In the genomic region with DNA sequence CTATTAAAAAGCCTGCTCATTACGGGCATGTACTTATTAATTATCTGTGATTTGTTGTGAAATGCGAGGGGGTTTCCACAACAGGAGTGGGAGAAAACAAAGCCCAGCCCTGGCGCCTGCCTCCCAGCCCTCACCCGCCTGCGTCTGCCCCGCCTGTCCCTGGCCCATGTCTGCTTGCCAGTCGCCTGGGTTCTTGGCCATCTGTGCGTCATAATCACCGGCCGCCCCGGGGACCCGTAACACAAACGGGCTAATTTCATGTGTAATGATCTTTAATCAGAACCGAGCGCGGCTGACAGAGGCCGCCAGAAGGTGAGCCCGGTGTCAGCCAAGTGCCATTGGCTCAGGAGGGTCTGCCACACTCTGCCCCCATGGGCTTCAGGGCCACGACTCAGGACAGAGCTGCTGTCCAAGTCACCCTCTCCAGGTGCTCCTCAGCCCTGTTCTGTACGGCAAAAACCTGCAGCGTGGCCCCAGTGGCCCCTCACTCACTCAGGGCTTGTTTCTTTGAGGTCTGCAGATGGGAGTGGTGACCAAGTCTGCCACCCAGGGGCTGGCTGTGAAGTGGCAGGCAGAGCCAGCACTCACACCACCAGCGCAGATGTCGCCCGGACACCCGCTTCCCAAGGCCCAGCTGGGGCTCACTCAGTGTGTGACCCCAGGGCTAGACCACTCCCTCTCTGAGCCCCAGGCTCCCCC, we compare ENCODE assay signal across 8 cellular contexts. TPM values are rescaled to one million over a fixed set of nuclear protein-coding genes. Genes with fewer than 3 reads are reported as not detected.
DNase-seq lines count a peak whose midpoint lies in the region; ATAC-seq and TF ChIP-seq lines count a peak whose summit lies in the region.

No MANE protein-coding gene starts in this region.

- no peaks in the 10 kb centered on the region for H3K36me3 ChIP-seq in Caco-2 (ENCODE audit: control insufficient read depth, insufficient read depth, low read length)

- peak in 1 of 2 experiments; percentile 45 for DNase-seq in Caco-2
- peak; percentile 56 for DNase-seq in HEK293T (ENCODE audit: extremely low spot score)
- peak; percentile 66 for DNase-seq in WTC11 (ENCODE audit: low spot score)
- peak; percentile 17 to 18 for DNase-seq in lung microvascular endothelial cell (ENCODE audit: low read depth in 2 of 2)
- DNase-seq in DMS114 treated with DMSO at 0.1 percent for 48 hours (lab: John Stamatoyannopoulos, UW; ENCODE audit: unreplicated experiment), result no peak
- no peak for DNase-seq in activated gamma-delta T cell treated with Interleukin-2 at 50 U/mL for 16 hours
- no peak for DNase-seq in GDM1 (lab: John Stamatoyannopoulos, UW)

- intact Hi-C loops in Caco-2 (cut with micrococcal nuclease; ENCODE audit: unreplicated experiment), result no loop called here

- H3K36me3 Mint-ChIP-seq in Caco-2 (ENCODE audit: insufficient read depth, unreplicated experiment), result no peaks in the 10 kb centered on the region
- H3K36me3 Mint-ChIP-seq in WTC11, result no peaks in the 10 kb centered on the region

- H3K27ac Mint-ChIP-seq in Caco-2 (ENCODE audit: unreplicated experiment), result no peak overlapping the region
- no peak overlapping the region for H3K27ac Mint-ChIP-seq in WTC11

- no peaks in the 10 kb centered on the region for H3K9me3 Mint-ChIP-seq in Caco-2 (ENCODE audit: unreplicated experiment)
- no peaks in the 10 kb centered on the region for H3K9me3 Mint-ChIP-seq in WTC11

- H3K27me3 ChIP-seq in Caco-2 (replicated peaks; ENCODE audit: control insufficient read depth, insufficient read depth, low read length), result no peaks in the 10 kb centered on the region

- H3K27me3 Mint-ChIP-seq in Caco-2 (ENCODE audit: insufficient read depth, unreplicated experiment) (peaks cover 2% of the 10 kb centered on the region), WTC11 (ENCODE audit: low read depth) (no peaks in the 10 kb centered on the region)

- no TSS peak for BruUV-seq in Caco-2 (replicated peaks; lab: Mats Ljungman, UMichigan)

- no peaks in the 10 kb centered on the region for H3K4me1 ChIP-seq in Caco-2

- TF ChIP-seq CTCF in Caco-2 (IDR thresholded peaks at IDR 0.05; ENCODE audit: insufficient read depth in 1 of 2, low read depth in 1 of 2, low read length in 1 of 2, severe bottlenecking in 1 of 2, unreplicated experiment in 1 of 2) (peak; percentile 34 to 55), WTC11 (IDR thresholded peaks at IDR 0.05) (no peak)

- H3K4me3 ChIP-seq in Caco-2 (ENCODE audit: low read depth, low read length), result no peak overlapping the region

- CTCF ChIA-PET in Caco-2 (lab: Charles Lee), result interaction anchor here (1.8 kb wide), 1 partner anchor 18 kb away, joined by 4 read pairs; no protein-coding TSS in a partner anchor
- CTCF ChIA-PET in HEK293T (lab: Yijun Ruan, JAX), result interaction anchor here (1.3 kb wide), 1 partner anchor 17 kb away, joined by 3 read pairs; no protein-coding TSS in a partner anchor
- CTCF ChIA-PET in WTC11 (lab: Charles Lee), result interaction anchor here (0.6 to 3.7 kb wide), 11 partner anchors 13 to 224 kb away, joined by 3 to 15 read pairs (median 4); a partner anchor contains a TSS

- H3K9me3 ChIP-seq in Caco-2, result no peaks in the 10 kb centered on the region

- H3K4me1 Mint-ChIP-seq in Caco-2 (ENCODE audit: low read depth, unreplicated experiment), result no peaks in the 10 kb centered on the region
- no peaks in the 10 kb centered on the region for H3K4me1 Mint-ChIP-seq in WTC11

- peak; percentile 84 for ATAC-seq in WTC11
- ATAC-seq in GM19328 (IDR thresholded peaks at IDR 0.05; ENCODE audit: unreplicated experiment), result no peak

- H3K4me3 Mint-ChIP-seq in Caco-2 (ENCODE audit: unreplicated experiment) (no peak overlapping the region), WTC11 (no peak overlapping the region)

- POLR2A ChIA-PET in Caco-2 (lab: Charles Lee), result no interaction called here
- POLR2A ChIA-PET in HEK293T (lab: Yijun Ruan, JAX), result no interaction called here
- POLR2A ChIA-PET in WTC11 (lab: Charles Lee), result interaction anchor here (0.5 to 0.6 kb wide), 2 partner anchors 39 to 1086 kb away, joined by 3 read pairs; no protein-coding TSS in a partner anchor

TF ChIP-seq in HEK293T, 16 proteins besides CTCF, POLR2A, EP300 and RAD21:
- TF ChIP-seq BHLHE40 (IDR thresholded peaks at IDR 0.05; ENCODE audit: borderline replicate concordance), result no peak
- no peak for TF ChIP-seq HDGF (IDR thresholded peaks at IDR 0.05; ENCODE audit: borderline replicate concordance)
- no peak for TF ChIP-seq ARNT (IDR thresholded peaks at IDR 0.05)
- TF ChIP-seq TARDBP (IDR thresholded peaks at IDR 0.05), result no peak
- TF ChIP-seq, protein P1, sequence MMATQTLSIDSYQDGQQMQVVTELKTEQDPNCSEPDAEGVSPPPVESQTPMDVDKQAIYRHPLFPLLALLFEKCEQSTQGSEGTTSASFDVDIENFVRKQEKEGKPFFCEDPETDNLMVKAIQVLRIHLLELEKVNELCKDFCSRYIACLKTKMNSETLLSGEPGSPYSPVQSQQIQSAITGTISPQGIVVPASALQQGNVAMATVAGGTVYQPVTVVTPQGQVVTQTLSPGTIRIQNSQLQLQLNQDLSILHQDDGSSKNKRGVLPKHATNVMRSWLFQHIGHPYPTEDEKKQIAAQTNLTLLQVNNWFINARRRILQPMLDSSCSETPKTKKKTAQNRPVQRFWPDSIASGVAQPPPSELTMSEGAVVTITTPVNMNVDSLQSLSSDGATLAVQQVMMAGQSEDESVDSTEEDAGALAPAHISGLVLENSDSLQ (IDR thresholded peaks at IDR 0.05), result no peak
- TF ChIP-seq L3MBTL2 (conservative IDR thresholded peaks at IDR 0.05), result no peak
- no peak for TF ChIP-seq CTBP1 (IDR thresholded peaks at IDR 0.05; ENCODE audit: borderline replicate concordance)
- no peak for TF ChIP-seq FOXM1 (IDR thresholded peaks at IDR 0.05; ENCODE audit: borderline replicate concordance)
- TF ChIP-seq LEF1 (IDR thresholded peaks at IDR 0.05; ENCODE audit: borderline replicate concordance), result no peak
- no peak for TF ChIP-seq ELF4 (IDR thresholded peaks at IDR 0.05)
- no peak for TF ChIP-seq SUZ12 (IDR thresholded peaks at IDR 0.05)
- TF ChIP-seq SP1 (IDR thresholded peaks at IDR 0.05), result no peak
- TF ChIP-seq ZNF384 (IDR thresholded peaks at IDR 0.05), result no peak
- TF ChIP-seq FOXA1 (IDR thresholded peaks at IDR 0.05), result no peak
- no peak for TF ChIP-seq FOXK2 (IDR thresholded peaks at IDR 0.05)
- TF ChIP-seq NFRKB (IDR thresholded peaks at IDR 0.05), result no peak

TF ChIP-seq in WTC11, 78 proteins besides CTCF, POLR2A, EP300 and RAD21:
- TF ChIP-seq ZBTB21 (CRISPR knock-in tag; IDR thresholded peaks at IDR 0.05; ENCODE audit: borderline replicate concordance), result 0 out of 2 replicates have a peak, but pooled peaks have one; percentile 24
- TF ChIP-seq RORB (CRISPR knock-in tag; IDR thresholded peaks at IDR 0.05), result no peak

RNA-seq across cellular contexts. Expression of a gene that starts 28.8 kb away (rescaled TPM):
- total RNA-seq in Caco-2 (2022) (23.9 TPM in 2 replicates), WTC11 (2021) (26.7 to 30.0 TPM (median 28.4 TPM) in 3 replicates), lung microvascular endothelial cell (27.7 and 44.4 TPM in 2 replicates)

RNA-seq across cellular contexts. Expression of a gene that starts 37.5 kb away (rescaled TPM):
- total RNA-seq in Caco-2 (2022) (21.2 and 21.4 TPM in 2 replicates), WTC11 (2021) (9.8 to 12.0 TPM (median 11.3 TPM) in 3 replicates), lung microvascular endothelial cell (15.5 and 21.6 TPM in 2 replicates)

RNA-seq across cellular contexts. Expression of a gene that starts 37.6 kb away (rescaled TPM):
- total RNA-seq in Caco-2 (2022) (23.7 and 29.8 TPM in 2 replicates), WTC11 (2021) (20.6 to 26.6 TPM (median 23.9 TPM) in 3 replicates), lung microvascular endothelial cell (12.0 and 17.3 TPM in 2 replicates)

RNA-seq across cellular contexts. Expression of a gene that starts 42.6 kb away (rescaled TPM):
- total RNA-seq in Caco-2 (2022) (0.23 and 0.29 TPM in 2 replicates), WTC11 (2021) (0.46 to 0.80 TPM (median 0.74 TPM) in 3 replicates), lung microvascular endothelial cell (0.20 and 0.22 TPM in 2 replicates)

RNA-seq across cellular contexts. Expression of a gene that starts 47.5 kb away (rescaled TPM):
- 26.7 and 28.1 TPM in 2 replicates for total RNA-seq in Caco-2 (2022)
- total RNA-seq in WTC11 (2021), result 13.2 to 14.5 TPM (median 14.5 TPM) in 3 replicates
- 12.0 and 20.6 TPM in 2 replicates for total RNA-seq in lung microvascular endothelial cell

Comparison
In these comparisons a context has a peak if more than half of its experiments do, and no peak if none do; other contexts are left out.
1. DNase-seq: peak in HEK293T (single experiment), WTC11 (single experiment) and lung microvascular endothelial cell (2 of 2); none in DMS114 treated with DMSO at 0.1 percent for 48 hours (single experiment), activated gamma-delta T cell treated with Interleukin-2 at 50 U/mL for 16 hours (single experiment) and GDM1 (single experiment).